ENCODE assay signal across 9 cellular contexts in the genomic region with DNA sequence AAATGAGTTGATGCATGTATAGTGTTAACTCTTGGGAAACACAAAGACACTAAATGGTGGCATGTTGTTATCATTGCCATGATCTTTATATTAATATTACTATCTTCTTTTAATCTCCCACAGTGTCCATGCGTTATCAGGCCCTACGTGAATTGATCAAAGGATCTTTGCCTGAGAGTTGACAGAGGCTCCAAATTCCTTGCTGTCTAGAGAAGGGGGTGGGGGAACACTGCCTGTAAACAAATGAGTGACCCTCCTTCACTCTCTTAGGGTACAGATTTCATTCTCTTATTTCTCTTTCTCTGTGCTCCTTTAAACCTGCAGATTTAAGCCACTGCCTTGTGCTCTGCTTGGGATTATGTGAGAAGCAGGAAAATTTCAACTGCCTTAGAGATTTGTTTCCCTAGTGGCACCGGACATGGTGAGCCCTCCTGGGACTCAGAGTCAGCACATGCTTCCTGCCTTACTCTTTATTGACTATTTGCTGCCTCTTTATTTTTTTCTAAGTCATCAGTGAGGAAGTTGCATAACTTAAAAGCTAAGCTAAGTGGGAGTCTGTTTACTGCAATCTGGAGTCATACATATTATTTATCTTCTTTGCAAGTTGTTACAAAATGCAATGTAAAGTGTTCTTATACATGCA.
DNase-seq lines count a peak whose midpoint lies in the region; ATAC-seq, FAIRE-seq and TF ChIP-seq lines count a peak whose summit lies in the region.
"Had no signal": no experiment of that assay in that cellular context is flagged by ENCODE, and none has a peak within 500 bp of the region (broad histone marks: within the 10 kb centered on the region; RNA-seq: fewer than 3 reads in every experiment).

No MANE protein-coding gene starts in this region.

- ATAC-seq in esophagus mucosa = peak; percentile 32
- no peak for ATAC-seq in GM21737 (IDR thresholded peaks at IDR 0.05; ENCODE audit: unreplicated experiment)
- no peak for ATAC-seq in GM21619 (IDR thresholded peaks at IDR 0.05; ENCODE audit: unreplicated experiment)

- FAIRE-seq in GM12892 (lab: Jason Lieb, UNC) (peak; percentile 9), GM19239 (lab: Jason Lieb, UNC) (no peak)

- DNase-seq in GM12892 (ENCODE audit: insufficient read length) = no peak
- peak; percentile 71 for DNase-seq in renal cortical epithelial cell (ENCODE audit: low read depth)
- DNase-seq in GM19239 (ENCODE audit: insufficient read length, low spot score) = no peak
- no peak for DNase-seq in stimulated activated CD4-positive, alpha-beta T cell treated with anti-CD3 and anti-CD28 coated beads, Interleukin-15, amount 100 ng/mL, for 24 hours
- DNase-seq: cerebellar nuclear complex had no signal

- TF ChIP-seq POLR2A in GM12892 (IDR thresholded peaks at IDR 0.05; ENCODE audit: low read depth, low read length) = no peak

TF ChIP-seq in PFSK-1, 5 proteins besides CTCF, POLR2A, EP300 and RAD21:
- no peak for TF ChIP-seq POLR2AphosphoS5 (IDR thresholded peaks at IDR 0.05; ENCODE audit: low read depth, low read length)
- TF ChIP-seq TAF1 (IDR thresholded peaks at IDR 0.05; ENCODE audit: borderline replicate concordance, insufficient read depth, low read length) = no peak
- no peak for TF ChIP-seq SIN3A (IDR thresholded peaks at IDR 0.05; ENCODE audit: borderline replicate concordance, insufficient read depth, low read length)
- TF ChIP-seq FOXP2 (optimal IDR thresholded peaks at IDR 0.05; ENCODE audit: borderline replicate concordance, extremely low read depth, extremely low read length, insufficient read depth) = peak; percentile 29
